ENCODE assay signal across 9 cellular contexts in the genomic region with DNA sequence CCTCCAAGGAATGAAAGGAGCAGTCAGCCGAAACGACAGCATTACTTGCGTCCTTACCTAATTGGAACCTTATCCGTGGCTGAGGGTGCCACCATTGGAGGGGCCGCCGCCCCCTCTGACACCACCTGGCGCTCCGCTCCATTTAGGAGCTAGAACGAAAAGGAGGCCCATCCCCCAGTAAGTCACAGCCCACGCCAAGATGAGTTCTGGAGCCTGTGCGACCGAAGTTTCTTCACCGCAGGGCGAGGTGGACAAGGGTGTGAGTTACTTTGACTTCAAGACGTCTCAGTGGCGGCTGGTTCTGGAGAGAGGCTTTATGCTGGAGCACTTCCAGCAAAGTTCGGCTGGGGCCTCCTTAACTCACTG. TPM values are rescaled to one million over a fixed set of nuclear protein-coding genes. Genes with fewer than 3 reads are reported as not detected.
DNase-seq lines count a peak whose midpoint lies in the region; ATAC-seq, FAIRE-seq and TF ChIP-seq lines count a peak whose summit lies in the region.
"Had no signal": no experiment of that assay in that cellular context is flagged by ENCODE, and none has a peak within 500 bp of the region (broad histone marks: within the 10 kb centered on the region; RNA-seq: fewer than 3 reads in every experiment).

No MANE protein-coding gene starts in this region.

- H3K4me1 ChIP-seq in DOHH2 (ENCODE audit: control insufficient read depth, low read length) (peaks cover 49% of the 10 kb centered on the region), HUES48 (ENCODE audit: control insufficient read depth, insufficient read depth, low read length) (peaks cover 8% of the 10 kb centered on the region), ectodermal cell (ENCODE audit: control insufficient read depth, insufficient read depth, low read length) (no peaks in the 10 kb centered on the region)

- H3K9me3 Mint-ChIP-seq in memory B cell, result no peaks in the 10 kb centered on the region

- peak overlapping the region; percentile 88 for H3K4me3 ChIP-seq in DOHH2 (ENCODE audit: low read length)
- H3K4me3 ChIP-seq in HUES48 (ENCODE audit: low read depth, low read length), result peak overlapping the region; percentile 99
- H3K4me3 ChIP-seq in ectodermal cell (ENCODE audit: insufficient read depth, low read depth, low read length), result peak overlapping the region; percentile 81

- H3K4me1 Mint-ChIP-seq in memory B cell, result peaks cover 42% of the 10 kb centered on the region

- H3K79me2 ChIP-seq in DOHH2 (ENCODE audit: control insufficient read depth, low read length), result peaks cover 46% of the 10 kb centered on the region

- no peaks in the 10 kb centered on the region for H3K27me3 Mint-ChIP-seq in memory B cell

- peak overlapping the region; percentile 97 for H3K27ac Mint-ChIP-seq in memory B cell

- peak overlapping the region; percentile 23 for H3K9ac ChIP-seq in HUES48 (ENCODE audit: low read depth, low read length)

- 3 to 4% methylated on average over 17 of the region's 17 CpGs for WGBS in ectodermal cell, 2 experiments

- DNase-seq in activated CD4-positive, alpha-beta T cell treated with anti-CD3 and anti-CD28 coated beads for 48 hours, result peak; percentile 80
- no peak for DNase-seq in memory B cell (ENCODE audit: low spot score in 2 of 2)
- peak; percentile 48 to 57 for DNase-seq in stimulated activated CD8-positive, alpha-beta memory T cell treated with anti-CD3 and anti-CD28 coated beads, Interleukin-2, amount 100 ng/mL, for 48 hours (ENCODE audit: low read depth in 2 of 2)
- DNase-seq in D721Med (ENCODE audit: insufficient read length, low spot score), result no peak

- no peaks in the 10 kb centered on the region for H4K20me1 ChIP-seq in DOHH2 (ENCODE audit: control insufficient read depth, insufficient read depth, low read depth, low read length)

- peaks cover 8% of the 10 kb centered on the region for H3K36me3 Mint-ChIP-seq in memory B cell

- H3K4me3 Mint-ChIP-seq in memory B cell, result peak overlapping the region; percentile 100

- ATAC-seq in GM21423 (IDR thresholded peaks at IDR 0.05; ENCODE audit: unreplicated experiment) (peak; percentile 2), memory B cell (ENCODE audit: low read depth) (peak; percentile 9)

- peak overlapping the region; percentile 91 for H3K4me2 ChIP-seq in DOHH2 (ENCODE audit: low read length)

- no peaks in the 10 kb centered on the region for H3K9me3 ChIP-seq in DOHH2 (ENCODE audit: control insufficient read depth, insufficient read depth, low read length)
- no peaks in the 10 kb centered on the region for H3K9me3 ChIP-seq in HUES48 (ENCODE audit: control insufficient read depth, insufficient read depth, low read length)
- H3K9me3 ChIP-seq in ectodermal cell (ENCODE audit: control insufficient read depth, low read length), result no peaks in the 10 kb centered on the region

- H3K27me3 ChIP-seq in DOHH2 (ENCODE audit: control insufficient read depth, low read length) (no peaks in the 10 kb centered on the region), HUES48 (ENCODE audit: control insufficient read depth, insufficient read depth, low read length) (no peaks in the 10 kb centered on the region), ectodermal cell (ENCODE audit: control insufficient read depth, insufficient read depth, low read length, poor library complexity, severe bottlenecking) (peaks cover 5% of the 10 kb centered on the region)

- H3F3A ChIP-seq in DOHH2 (ENCODE audit: control insufficient read depth, insufficient read depth), result peaks cover 20% of the 10 kb centered on the region

- H3K27ac ChIP-seq in DOHH2 (ENCODE audit: low read depth, low read length) (peak overlapping the region; percentile 61), HUES48 (ENCODE audit: low read depth, low read length) (peak overlapping the region; percentile 85), ectodermal cell (ENCODE audit: insufficient read depth, low read depth, low read length, poor library complexity, severe bottlenecking) (no peak overlapping the region)

- no peak for TF ChIP-seq CTCF in DOHH2 (IDR thresholded peaks at IDR 0.05; ENCODE audit: low read depth, low read length, poor library complexity, severe bottlenecking)
- no peak for TF ChIP-seq CTCF in D721Med (IDR thresholded peaks at IDR 0.05; ENCODE audit: insufficient read depth, missing control alignments)

- no peaks in the 10 kb centered on the region for H3K9me2 ChIP-seq in DOHH2 (replicated peaks; ENCODE audit: control insufficient read depth, low read length)

- no peak for FAIRE-seq in D721Med (lab: Jason Lieb, UNC)
- FAIRE-seq: frontal cortex had no signal

- peaks cover 5% of the 10 kb centered on the region; the same call in 1 of the 2 replicates for H3K36me3 ChIP-seq in DOHH2 (ENCODE audit: control insufficient read depth, low read length)
- H3K36me3 ChIP-seq in HUES48 (ENCODE audit: control insufficient read depth, insufficient read depth, low read length), result no peaks in the 10 kb centered on the region
- no peaks in the 10 kb centered on the region for H3K36me3 ChIP-seq in ectodermal cell (ENCODE audit: control insufficient read depth, insufficient read depth, low read length)

RNA-seq across cellular contexts. Expression of gene IRF2, which starts 0.7 kb away (rescaled TPM):
- polyA plus RNA-seq in ectodermal cell (2013, experiment 1 of 4), result 7.3 TPM
- polyA plus RNA-seq in ectodermal cell (2013, experiment 2 of 4), result 7.9 TPM
- polyA plus RNA-seq in ectodermal cell (2013, experiment 3 of 4), result 6.2 TPM
- polyA plus RNA-seq in ectodermal cell (2013, experiment 4 of 4), result 8.1 TPM

Comparison
In these comparisons a context has a peak if more than half of its experiments do, and no peak if none do; other contexts are left out.
1. DNase-seq: peak in activated CD4-positive, alpha-beta T cell treated with anti-CD3 and anti-CD28 coated beads for 48 hours (single experiment) and stimulated activated CD8-positive, alpha-beta memory T cell treated with anti-CD3 and anti-CD28 coated beads, Interleukin-2, amount 100 ng/mL, for 48 hours (2 of 2); none in memory B cell (0 of 2) and D721Med (single experiment).
2. Peak in every context shown above with its lines, with median percentiles within 50 percentile points of each other: H3K4me3 ChIP-seq.